In the genomic region with DNA sequence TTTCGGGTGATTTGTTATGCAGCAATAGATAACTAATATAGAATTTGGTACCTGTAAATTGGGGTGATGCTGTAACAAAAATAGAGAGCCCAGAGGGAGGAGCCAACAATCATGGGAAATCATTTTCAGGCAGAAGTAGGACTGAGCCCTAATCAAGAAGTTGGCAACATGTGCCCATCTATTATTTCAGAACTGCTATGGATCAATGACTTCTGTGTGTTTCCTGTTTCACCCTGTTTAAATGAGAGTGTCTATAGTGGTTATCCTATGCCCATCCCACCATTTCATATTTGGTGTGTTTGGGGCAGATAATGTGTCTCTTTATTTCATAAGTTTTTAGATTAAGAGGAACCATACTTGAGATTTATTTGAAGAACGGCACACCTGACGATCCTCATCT, we compare ENCODE assay signal across 7 cellular contexts.
"Had no signal": no experiment of that assay in that cellular context is flagged by ENCODE, and none has a peak within 500 bp of the region (broad histone marks: within the 10 kb centered on the region; RNA-seq: fewer than 3 reads in every experiment).

No MANE protein-coding gene starts in this region.

- H3K4me2 ChIP-seq: KMS-11 had no signal

- FAIRE-seq: HepG2, HTR-8/SVneo had no signal

- H3K9ac ChIP-seq: KMS-11 had no signal

- ATAC-seq: HepG2 had no signal

- DNase-seq: IMR-90, KBM-7, KG1 had no signal

- H3K27ac ChIP-seq: HL-60, KMS-11 had no signal
